27 cellular contexts compared by ENCODE assay signal in the genomic region with DNA sequence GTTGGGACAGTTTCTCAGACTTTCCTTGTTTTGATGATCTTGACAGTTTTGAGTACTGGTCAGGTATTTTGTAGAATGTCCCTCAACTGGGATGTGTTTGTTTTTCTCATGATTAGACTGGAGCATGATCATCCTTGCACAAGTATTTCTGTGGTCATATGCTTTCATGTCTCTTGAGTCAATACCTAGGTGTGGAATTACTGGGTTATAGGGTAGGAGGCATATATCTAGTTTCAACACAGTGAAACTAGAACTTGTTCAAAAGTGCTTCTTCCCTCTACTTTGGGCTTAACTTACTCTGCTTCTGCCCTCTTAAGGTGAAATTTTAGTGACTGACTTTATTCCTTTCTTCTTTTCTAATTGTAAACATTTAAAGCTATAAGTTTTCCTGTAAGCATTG. TPM values are rescaled to one million over a fixed set of nuclear protein-coding genes. Genes with fewer than 3 reads are reported as not detected.
A peak's percentile ranks its signal among the peaks of the same experiment; 100 is the strongest.
DNase-seq lines count a peak whose midpoint lies in the region; ATAC-seq and TF ChIP-seq lines count a peak whose summit lies in the region.
"Had no signal": no experiment of that assay in that cellular context is flagged by ENCODE, and none has a peak within 500 bp of the region (broad histone marks: within the 10 kb centered on the region; RNA-seq: fewer than 3 reads in every experiment).

No MANE protein-coding gene starts in this region.

- TF ChIP-seq POLR2A in uterus (IDR thresholded peaks at IDR 0.05): no peak

- no peaks in the 10 kb centered on the region for H3K36me3 ChIP-seq in uterus
- H3K36me3 ChIP-seq: BE2C, sigmoid colon, upper lobe of left lung had no signal

- peak; percentile 99 for ATAC-seq in activated T-helper 17 cell treated with anti-CD3 and anti-CD28 coated beads, Interleukin-2, amount 50 U/mL, for 72 hours (replicated peaks)
- ATAC-seq in natural killer cell treated with Interleukin-12 subunit alpha and Interleukin-12 subunit beta and Interleukin-15 and Interleukin-18, amount 100 ng/mL, for 72 hours: peak; percentile 76 to 89
- ATAC-seq: HCT116, T-helper 17 cell had no signal

- no peak for DNase-seq in activated CD4-positive, alpha-beta memory T cell treated with anti-CD3 and anti-CD28 coated beads for 36 hours
- DNase-seq in activated CD4-positive, alpha-beta memory T cell treated with anti-CD3 and anti-CD28 coated beads, Interleukin-2, amount 10 ng/mL, durations not matched to agents 7 days and 5 days: no peak
- DNase-seq in Calu3: peak; percentile 42
- no peak for DNase-seq in natural killer cell treated with Interleukin-12 subunit alpha and Interleukin-12 subunit beta and Interleukin-15 and Interleukin-18, amount 100 ng/mL, for 72 hours (ENCODE audit: low spot score)
- DNase-seq in GM19240 (ENCODE audit: insufficient read length, low spot score): no peak
- no peak for DNase-seq in HT-29 (ENCODE audit: low spot score)
- no peak for DNase-seq in uterus
- DNase-seq: activated CD4-positive, alpha-beta T cell treated with anti-CD3 and anti-CD28 coated beads, Interleukin-2, amount 10 ng/mL, durations not matched to agents 7 days and 5 days; activated CD8-positive, alpha-beta memory T cell treated with anti-CD3 and anti-CD28 coated beads, Interleukin-2, amount 50 U/mL, for 48 hours; BE2C; central memory CD4-positive, alpha-beta T cell; glutamatergic neuron; kidney glomerular epithelial cell; NCI-H1092 treated with DMSO at 0.1 percent for 48 hours; NCI-H2029; sigmoid colon; stimulated activated CD4-positive, alpha-beta T cell treated with anti-CD3 and anti-CD28 coated beads, Interleukin-15, amount 100 ng/mL, for 24 hours; T-helper 17 cell; upper lobe of left lung had no signal

- H3K4me1 Mint-ChIP-seq in activated CD4-positive, alpha-beta memory T cell treated with anti-CD3 and anti-CD28 coated beads for 36 hours (ENCODE audit: low read depth): peaks cover 23% of the 10 kb centered on the region
- H3K4me1 Mint-ChIP-seq in activated CD4-positive, alpha-beta memory T cell treated with anti-CD3 and anti-CD28 coated beads, Interleukin-2, amount 10 ng/mL, durations not matched to agents 7 days and 5 days: peaks cover 3% of the 10 kb centered on the region
- H3K4me1 Mint-ChIP-seq in Calu3 (ENCODE audit: low read depth, unreplicated experiment): no peaks in the 10 kb centered on the region
- peaks cover 18% of the 10 kb centered on the region for H3K4me1 Mint-ChIP-seq in activated T-helper 17 cell treated with anti-CD3 and anti-CD28 coated beads, Interleukin-2, amount 50 U/mL, for 72 hours
- H3K4me1 Mint-ChIP-seq in natural killer cell treated with Interleukin-12 subunit alpha and Interleukin-12 subunit beta and Interleukin-15 and Interleukin-18, amount 100 ng/mL, for 72 hours (ENCODE audit: low read depth in 2 of 2): peaks cover 30 to 32% of the 10 kb centered on the region in 2 donors

- H3K27ac ChIP-seq in uterus: no peak overlapping the region
- H3K27ac ChIP-seq: sigmoid colon, SK-N-MC, upper lobe of left lung had no signal

- POLR2A ChIA-PET in activated CD4-positive, alpha-beta memory T cell treated with anti-CD3 and anti-CD28 coated beads for 36 hours (lab: Charles Lee): no interaction called here
- POLR2A ChIA-PET in activated CD4-positive, alpha-beta memory T cell treated with anti-CD3 and anti-CD28 coated beads, Interleukin-2, amount 10 ng/mL, durations not matched to agents 7 days and 5 days (lab: Charles Lee): interaction anchor here (0.7 to 1.1 kb wide), 2 partner anchors 8 to 64 kb away, joined by 3 read pairs; no protein-coding TSS in a partner anchor

- no peaks in the 10 kb centered on the region for H3K9me3 ChIP-seq in uterus
- H3K9me3 ChIP-seq: BE2C had no signal

- H3K4me3 ChIP-seq in uterus: no peak overlapping the region
- H3K4me3 ChIP-seq: lung, sigmoid colon, SK-N-MC, upper lobe of left lung had no signal

- H3K4me1 ChIP-seq in uterus: no peaks in the 10 kb centered on the region
- H3K4me1 ChIP-seq: BE2C, sigmoid colon, upper lobe of left lung had no signal

- no peaks in the 10 kb centered on the region for H3K27me3 Mint-ChIP-seq in activated CD4-positive, alpha-beta memory T cell treated with anti-CD3 and anti-CD28 coated beads for 36 hours
- no peaks in the 10 kb centered on the region for H3K27me3 Mint-ChIP-seq in activated CD4-positive, alpha-beta memory T cell treated with anti-CD3 and anti-CD28 coated beads, Interleukin-2, amount 10 ng/mL, durations not matched to agents 7 days and 5 days
- H3K27me3 Mint-ChIP-seq in Calu3 (ENCODE audit: unreplicated experiment): no peaks in the 10 kb centered on the region
- H3K27me3 Mint-ChIP-seq in activated T-helper 17 cell treated with anti-CD3 and anti-CD28 coated beads, Interleukin-2, amount 50 U/mL, for 72 hours: no peaks in the 10 kb centered on the region
- no peaks in the 10 kb centered on the region for H3K27me3 Mint-ChIP-seq in natural killer cell treated with Interleukin-12 subunit alpha and Interleukin-12 subunit beta and Interleukin-15 and Interleukin-18, amount 100 ng/mL, for 72 hours
- H3K27me3 Mint-ChIP-seq: activated CD4-positive, alpha-beta T cell treated with anti-CD3 and anti-CD28 coated beads, Interleukin-2, amount 10 ng/mL, durations not matched to agents 7 days and 5 days; progenitor cell of endocrine pancreas; T-helper 17 cell had no signal

- H3K9me3 Mint-ChIP-seq in activated CD4-positive, alpha-beta memory T cell treated with anti-CD3 and anti-CD28 coated beads for 36 hours: peaks cover 17% of the 10 kb centered on the region
- H3K9me3 Mint-ChIP-seq in activated CD4-positive, alpha-beta memory T cell treated with anti-CD3 and anti-CD28 coated beads, Interleukin-2, amount 10 ng/mL, durations not matched to agents 7 days and 5 days: peaks cover 20% of the 10 kb centered on the region
- H3K9me3 Mint-ChIP-seq in Calu3 (ENCODE audit: low read depth, unreplicated experiment): peaks cover 20% of the 10 kb centered on the region
- H3K9me3 Mint-ChIP-seq in activated T-helper 17 cell treated with anti-CD3 and anti-CD28 coated beads, Interleukin-2, amount 50 U/mL, for 72 hours: no peaks in the 10 kb centered on the region
- H3K9me3 Mint-ChIP-seq in natural killer cell treated with Interleukin-12 subunit alpha and Interleukin-12 subunit beta and Interleukin-15 and Interleukin-18, amount 100 ng/mL, for 72 hours: peaks cover 9% of the 10 kb centered on the region

- peaks cover 41% of the 10 kb centered on the region for H3K36me3 Mint-ChIP-seq in activated CD4-positive, alpha-beta memory T cell treated with anti-CD3 and anti-CD28 coated beads for 36 hours
- H3K36me3 Mint-ChIP-seq in activated CD4-positive, alpha-beta memory T cell treated with anti-CD3 and anti-CD28 coated beads, Interleukin-2, amount 10 ng/mL, durations not matched to agents 7 days and 5 days (ENCODE audit: low read depth): peaks cover 37% of the 10 kb centered on the region
- H3K36me3 Mint-ChIP-seq in Calu3 (ENCODE audit: insufficient read depth, unreplicated experiment): no peaks in the 10 kb centered on the region
- peaks cover 74% of the 10 kb centered on the region for H3K36me3 Mint-ChIP-seq in activated T-helper 17 cell treated with anti-CD3 and anti-CD28 coated beads, Interleukin-2, amount 50 U/mL, for 72 hours (ENCODE audit: low read depth)
- H3K36me3 Mint-ChIP-seq in natural killer cell treated with Interleukin-12 subunit alpha and Interleukin-12 subunit beta and Interleukin-15 and Interleukin-18, amount 100 ng/mL, for 72 hours: peaks cover 24% of the 10 kb centered on the region

- CTCF ChIA-PET in activated CD4-positive, alpha-beta memory T cell treated with anti-CD3 and anti-CD28 coated beads for 36 hours (lab: Charles Lee): interaction anchor here (0.7 to 1.8 kb wide), 12 partner anchors 9 to 212 kb away, joined by 3 to 8 read pairs (median 4); a partner anchor contains a TSS
- CTCF ChIA-PET in activated CD4-positive, alpha-beta memory T cell treated with anti-CD3 and anti-CD28 coated beads, Interleukin-2, amount 10 ng/mL, durations not matched to agents 7 days and 5 days (lab: Charles Lee): interaction anchor here (1.2 kb wide), 1 partner anchor 12 kb away, joined by 3 read pairs; no protein-coding TSS in a partner anchor
- CTCF ChIA-PET in Calu3 (lab: Charles Lee): interaction anchor here (0.7 to 31.7 kb wide), 59 partner anchors 8 to 909 kb away, joined by 3 to 1809 read pairs (median 15); a partner anchor contains a TSS

- peak overlapping the region; percentile 15 for H3K27ac Mint-ChIP-seq in activated CD4-positive, alpha-beta memory T cell treated with anti-CD3 and anti-CD28 coated beads for 36 hours
- H3K27ac Mint-ChIP-seq in activated CD4-positive, alpha-beta memory T cell treated with anti-CD3 and anti-CD28 coated beads, Interleukin-2, amount 10 ng/mL, durations not matched to agents 7 days and 5 days: no peak overlapping the region
- H3K27ac Mint-ChIP-seq in Calu3 (ENCODE audit: unreplicated experiment): no peak overlapping the region
- peak overlapping the region; percentile 80 for H3K27ac Mint-ChIP-seq in activated T-helper 17 cell treated with anti-CD3 and anti-CD28 coated beads, Interleukin-2, amount 50 U/mL, for 72 hours
- peak overlapping the region; percentile 29 to 72 for H3K27ac Mint-ChIP-seq in natural killer cell treated with Interleukin-12 subunit alpha and Interleukin-12 subunit beta and Interleukin-15 and Interleukin-18, amount 100 ng/mL, for 72 hours
- H3K27ac Mint-ChIP-seq: activated CD4-positive, alpha-beta T cell treated with anti-CD3 and anti-CD28 coated beads, Interleukin-2, amount 10 ng/mL, durations not matched to agents 7 days and 5 days; progenitor cell of endocrine pancreas; T-helper 17 cell had no signal

- intact Hi-C loops in activated CD4-positive, alpha-beta memory T cell treated with anti-CD3 and anti-CD28 coated beads for 36 hours (cut with micrococcal nuclease): loop anchor here (2.0 kb wide), 1 partner anchor 41 kb away; no protein-coding TSS in a partner anchor
- intact Hi-C loops in Calu3 (cut with micrococcal nuclease; ENCODE audit: unreplicated experiment) (no loop called here), uterus (cut with DNase I; ENCODE audit: low total_unique reads) (no loop called here)

- BruUV-seq in Calu3 (replicated peaks; lab: Mats Ljungman, UMichigan): no TSS peak

- no peak overlapping the region for H3K4me3 Mint-ChIP-seq in activated CD4-positive, alpha-beta memory T cell treated with anti-CD3 and anti-CD28 coated beads for 36 hours
- no peak overlapping the region for H3K4me3 Mint-ChIP-seq in activated CD4-positive, alpha-beta memory T cell treated with anti-CD3 and anti-CD28 coated beads, Interleukin-2, amount 10 ng/mL, durations not matched to agents 7 days and 5 days
- no peak overlapping the region for H3K4me3 Mint-ChIP-seq in Calu3 (ENCODE audit: low read depth, unreplicated experiment)
- H3K4me3 Mint-ChIP-seq in activated T-helper 17 cell treated with anti-CD3 and anti-CD28 coated beads, Interleukin-2, amount 50 U/mL, for 72 hours: peak overlapping the region; percentile 5
- H3K4me3 Mint-ChIP-seq in natural killer cell treated with Interleukin-12 subunit alpha and Interleukin-12 subunit beta and Interleukin-15 and Interleukin-18, amount 100 ng/mL, for 72 hours: no peak overlapping the region
- H3K4me3 Mint-ChIP-seq: activated CD4-positive, alpha-beta T cell treated with anti-CD3 and anti-CD28 coated beads, Interleukin-2, amount 10 ng/mL, durations not matched to agents 7 days and 5 days; T-helper 17 cell had no signal

- peaks cover 0 to 3% of the 10 kb centered on the region in 2 donors for H3K27me3 ChIP-seq in uterus
- H3K27me3 ChIP-seq: sigmoid colon, upper lobe of left lung had no signal

- TF ChIP-seq CTCF in Calu3 (IDR thresholded peaks at IDR 0.05; ENCODE audit: unreplicated experiment) (no peak), uterus (IDR thresholded peaks at IDR 0.05) (no peak)

RNA-seq across cellular contexts. Expression of a gene that starts 30.1 kb away (rescaled TPM):
- total RNA-seq in activated CD4-positive, alpha-beta memory T cell treated with anti-CD3 and anti-CD28 coated beads for 36 hours: 10 to 100 TPM; 51.2 to 52.0 TPM
- 10 to 100 TPM; 37.9 to 38.2 TPM for total RNA-seq in activated CD4-positive, alpha-beta memory T cell treated with anti-CD3 and anti-CD28 coated beads, Interleukin-2, amount 10 ng/mL, durations not matched to agents 7 days and 5 days
- total RNA-seq in Calu3 (2022) (30.9 and 41.0 TPM in 2 replicates), uterus (1 to 10 TPM in 3 of 4 donors, under 1 TPM in 1; 0.88 to 2.1 (median 1.6) TPM)
- total RNA-seq in activated T-helper 17 cell treated with anti-CD3 and anti-CD28 coated beads, Interleukin-2, amount 50 U/mL, for 72 hours: 100 to 1,000 TPM in 1 of 2 donors, 10 to 100 TPM in 1; 55.0 to 119 TPM
- 10 to 100 TPM; 65.5 to 80.9 TPM for total RNA-seq in natural killer cell treated with Interleukin-12 subunit alpha and Interleukin-12 subunit beta and Interleukin-15 and Interleukin-18, amount 100 ng/mL, for 72 hours
- 0.26 and 0.56 TPM in 2 replicates for total RNA-seq in HT-29 (2014; rRNA removed; shearing (Covaris generic))
- total RNA-seq: progenitor cell of endocrine pancreas had no signal

RNA-seq across cellular contexts. Expression of a gene that starts 34.0 kb away (rescaled TPM):
- 1 to 10 TPM in 1 of 2 experiments, under 1 TPM in 1; 0.61 to 1.0 TPM for total RNA-seq in activated CD4-positive, alpha-beta memory T cell treated with anti-CD3 and anti-CD28 coated beads for 36 hours
- total RNA-seq in activated CD4-positive, alpha-beta memory T cell treated with anti-CD3 and anti-CD28 coated beads, Interleukin-2, amount 10 ng/mL, durations not matched to agents 7 days and 5 days: not detected
- total RNA-seq in Calu3 (2022) (not detected in 2 replicates), uterus (not detected)
- total RNA-seq in activated T-helper 17 cell treated with anti-CD3 and anti-CD28 coated beads, Interleukin-2, amount 50 U/mL, for 72 hours: under 1 TPM; 0.53 to 0.67 TPM
- total RNA-seq in natural killer cell treated with Interleukin-12 subunit alpha and Interleukin-12 subunit beta and Interleukin-15 and Interleukin-18, amount 100 ng/mL, for 72 hours: not detected
- not detected in 2 replicates for total RNA-seq in HT-29 (2014; rRNA removed; shearing (Covaris generic))
- total RNA-seq: activated CD4-positive, alpha-beta T cell treated with anti-CD3 and anti-CD28 coated beads, Interleukin-2, amount 10 ng/mL, durations not matched to agents 7 days and 5 days; astrocyte; lung; mucosa of gallbladder; progenitor cell of endocrine pancreas; sigmoid colon; subcutaneous adipose tissue; upper lobe of left lung had no signal

Comparison
In these comparisons a context has a peak if more than half of its experiments do, and no peak if none do; other contexts are left out.
1. H3K27ac Mint-ChIP-seq: peak in activated CD4-positive, alpha-beta memory T cell treated with anti-CD3 and anti-CD28 coated beads for 36 hours (single experiment), activated T-helper 17 cell treated with anti-CD3 and anti-CD28 coated beads, Interleukin-2, amount 50 U/mL, for 72 hours (single experiment) and natural killer cell treated with Interleukin-12 subunit alpha and Interleukin-12 subunit beta and Interleukin-15 and Interleukin-18, amount 100 ng/mL, for 72 hours (2 of 2); none in activated CD4-positive, alpha-beta memory T cell treated with anti-CD3 and anti-CD28 coated beads, Interleukin-2, amount 10 ng/mL, durations not matched to agents 7 days and 5 days (single experiment) and Calu3 (single experiment).
2. RNA of a gene that starts 30.1 kb away (total RNA-seq): 55.0 to 119 TPM in activated T-helper 17 cell treated with anti-CD3 and anti-CD28 coated beads, Interleukin-2, amount 50 U/mL, for 72 hours, 65.5 to 80.9 TPM in natural killer cell treated with Interleukin-12 subunit alpha and Interleukin-12 subunit beta and Interleukin-15 and Interleukin-18, amount 100 ng/mL, for 72 hours, 51.2 to 52.0 TPM in activated CD4-positive, alpha-beta memory T cell treated with anti-CD3 and anti-CD28 coated beads for 36 hours, 37.9 to 38.2 TPM in activated CD4-positive, alpha-beta memory T cell treated with anti-CD3 and anti-CD28 coated beads, Interleukin-2, amount 10 ng/mL, durations not matched to agents 7 days and 5 days and 30.9 to 41.0 TPM in Calu3; 0.88 to 2.1 TPM in uterus and 0.26 to 0.56 TPM in HT-29; every median in the first group is over 10 times any median in the second.